ENCODE assay signal across 1 cellular context in genomic region chr19:5292453-5292842, GRCh38.
TF ChIP-seq lines count a peak whose summit lies in the region.

No MANE protein-coding gene starts in this region.

TF ChIP-seq in K562, 482 proteins besides CTCF, POLR2A, EP300 and RAD21:
- TF ChIP-seq, protein P1, sequence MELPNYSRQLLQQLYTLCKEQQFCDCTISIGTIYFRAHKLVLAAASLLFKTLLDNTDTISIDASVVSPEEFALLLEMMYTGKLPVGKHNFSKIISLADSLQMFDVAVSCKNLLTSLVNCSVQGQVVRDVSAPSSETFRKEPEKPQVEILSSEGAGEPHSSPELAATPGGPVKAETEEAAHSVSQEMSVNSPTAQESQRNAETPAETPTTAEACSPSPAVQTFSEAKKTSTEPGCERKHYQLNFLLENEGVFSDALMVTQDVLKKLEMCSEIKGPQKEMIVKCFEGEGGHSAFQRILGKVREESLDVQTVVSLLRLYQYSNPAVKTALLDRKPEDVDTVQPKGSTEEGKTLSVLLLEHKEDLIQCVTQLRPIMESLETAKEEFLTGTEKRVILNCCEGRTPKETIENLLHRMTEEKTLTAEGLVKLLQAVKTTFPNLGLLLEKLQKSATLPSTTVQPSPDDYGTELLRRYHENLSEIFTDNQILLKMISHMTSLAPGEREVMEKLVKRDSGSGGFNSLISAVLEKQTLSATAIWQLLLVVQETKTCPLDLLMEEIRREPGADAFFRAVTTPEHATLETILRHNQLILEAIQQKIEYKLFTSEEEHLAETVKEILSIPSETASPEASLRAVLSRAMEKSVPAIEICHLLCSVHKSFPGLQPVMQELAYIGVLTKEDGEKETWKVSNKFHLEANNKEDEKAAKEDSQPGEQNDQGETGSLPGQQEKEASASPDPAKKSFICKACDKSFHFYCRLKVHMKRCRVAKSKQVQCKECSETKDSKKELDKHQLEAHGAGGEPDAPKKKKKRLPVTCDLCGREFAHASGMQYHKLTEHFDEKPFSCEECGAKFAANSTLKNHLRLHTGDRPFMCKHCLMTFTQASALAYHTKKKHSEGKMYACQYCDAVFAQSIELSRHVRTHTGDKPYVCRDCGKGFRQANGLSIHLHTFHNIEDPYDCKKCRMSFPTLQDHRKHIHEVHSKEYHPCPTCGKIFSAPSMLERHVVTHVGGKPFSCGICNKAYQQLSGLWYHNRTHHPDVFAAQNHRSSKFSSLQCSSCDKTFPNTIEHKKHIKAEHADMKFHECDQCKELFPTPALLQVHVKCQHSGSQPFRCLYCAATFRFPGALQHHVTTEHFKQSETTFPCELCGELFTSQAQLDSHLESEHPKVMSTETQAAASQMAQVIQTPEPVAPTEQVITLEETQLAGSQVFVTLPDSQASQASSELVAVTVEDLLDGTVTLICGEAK (IDR thresholded peaks at IDR 0.05) = 0 out of 2 replicates have a peak, but pooled peaks have one; percentile 15
- TF ChIP-seq, protein P1 (CRISPR knock-in tag; IDR thresholded peaks at IDR 0.05) = no peak
- TF ChIP-seq TGIF2 (CRISPR knock-in tag; IDR thresholded peaks at IDR 0.05) (0 out of 2 replicates have a peak, but pooled peaks have one; percentile 39), NCOA6 (IDR thresholded peaks at IDR 0.05) (no peak), ZBTB12 (CRISPR knock-in tag; IDR thresholded peaks at IDR 0.05) (no peak), MAFG (tag; conservative IDR thresholded peaks at IDR 0.05) (no peak), PHF20 (IDR thresholded peaks at IDR 0.05; ENCODE audit: partially characterized antibody) (no peak), CREB1 (IDR thresholded peaks at IDR 0.05) (no peak), CREB1 (CRISPR knock-in tag; IDR thresholded peaks at IDR 0.05) (0 out of 2 replicates have a peak, but pooled peaks have one; percentile 17), HNRNPLL (IDR thresholded peaks at IDR 0.05; ENCODE audit: low read depth, low read length, poor library complexity, severe bottlenecking) (peak; percentile 2), DPF2 (IDR thresholded peaks at IDR 0.05) (peak; percentile 45; the same call in 1 of the 2 replicates), ZNF143 (CRISPR knock-in tag; IDR thresholded peaks at IDR 0.05) (no peak), POLR3G (IDR thresholded peaks at IDR 0.05; ENCODE audit: extremely low read depth, insufficient read length, insufficient replicate concordance) (no peak), EGR1 (conservative IDR thresholded peaks at IDR 0.05) (peak; percentile 59)
